23 cellular contexts compared by ENCODE assay signal in genomic region chr12:94228488-94228907, GRCh38.
DNase-seq lines count a peak whose midpoint lies in the region; ATAC-seq, FAIRE-seq and TF ChIP-seq lines count a peak whose summit lies in the region.
"Had no signal": no experiment of that assay in that cellular context is flagged by ENCODE, and none has a peak within 500 bp of the region (broad histone marks: within the 10 kb centered on the region; RNA-seq: fewer than 3 reads in every experiment).

No MANE protein-coding gene starts in this region.

- intact Hi-C loops in gastrocnemius medialis (cut with DNase I; ENCODE audit: low total_unique reads): no loop called here

- no peaks in the 10 kb centered on the region for H3K27me3 ChIP-seq in gastrocnemius medialis
- H3K27me3 ChIP-seq: vagina had no signal

- in situ Hi-C loops in gastrocnemius medialis (cut with MboI; ENCODE audit: low sequenced_read_pairs in 4 of 4): loop anchor here in 1 of 4 donors (25.0 kb wide), 1 partner anchor 109 kb away; no protein-coding TSS in a partner anchor

- H3K4me1 ChIP-seq in gastrocnemius medialis: no peaks in the 10 kb centered on the region
- H3K4me1 ChIP-seq: vagina had no signal

- no peaks in the 10 kb centered on the region for H3K36me3 ChIP-seq in gastrocnemius medialis
- H3K36me3 ChIP-seq: vagina had no signal

- peak; percentile 74 for ATAC-seq in GM19395 (IDR thresholded peaks at IDR 0.05; ENCODE audit: unreplicated experiment)
- ATAC-seq in HG02763 (IDR thresholded peaks at IDR 0.05; ENCODE audit: unreplicated experiment): peak; percentile 56
- ATAC-seq in HG03378 (IDR thresholded peaks at IDR 0.05; ENCODE audit: unreplicated experiment): peak; percentile 52
- ATAC-seq in gastrocnemius medialis: no peak
- no peak for ATAC-seq in GM21576 (IDR thresholded peaks at IDR 0.05; ENCODE audit: unreplicated experiment)
- ATAC-seq: activated CD4-positive, CD25-positive, alpha-beta regulatory T cell treated with anti-CD3 and anti-CD28 coated beads, Interleukin-2, amount 50 U/mL, for 24 hours; Right ventricle myocardium inferior had no signal

- DNase-seq in GM18507 (ENCODE audit: extremely low spot score, insufficient read length, low read depth) (no peak), islet precursor cell (no peak), gastrocnemius medialis (no peak)
- DNase-seq in activated CD4-positive, alpha-beta T cell treated with anti-CD3 and anti-CD28 coated beads, Interleukin-2, amount 50 U/mL, for 4 hours: no peak
- DNase-seq: ACHN; activated naive CD4-positive, alpha-beta T cell treated with anti-CD3 and anti-CD28 coated beads for 36 hours; activated T-cell treated with anti-CD3 and anti-CD28 coated beads, Interleukin-2, amount 50 U/mL, for 48 hours; anterior cingulate cortex; DND-41; kidney glomerular epithelial cell; NCI-H1048; NCI-H1930; NCI-H2227 treated with DMSO at 0.1 percent for 48 hours; OCI-M1 had no signal

- no peak overlapping the region for H3K27ac ChIP-seq in gastrocnemius medialis
- H3K27ac ChIP-seq: BLaER1 treated with 17β-estradiol and CSF1 and Interleukin-3, amounts not matched to agents 10 nM and 100 nM; vagina had no signal

- FAIRE-seq in GM18507 (lab: Jason Lieb, UNC): peak; percentile 83
- FAIRE-seq: H1 had no signal

- no peak for TF ChIP-seq POLR2A in gastrocnemius medialis (IDR thresholded peaks at IDR 0.05)

- no peaks in the 10 kb centered on the region for H3K9me3 ChIP-seq in gastrocnemius medialis
- H3K9me3 ChIP-seq: BLaER1 treated with 17β-estradiol and CSF1 and Interleukin-3, amounts not matched to agents 10 nM and 100 nM; vagina had no signal

- no peak overlapping the region for H3K4me3 ChIP-seq in gastrocnemius medialis
- H3K4me3 ChIP-seq: BLaER1 treated with 17β-estradiol and CSF1 and Interleukin-3, amounts not matched to agents 10 nM and 100 nM; vagina had no signal

- TF ChIP-seq CTCF in gastrocnemius medialis (IDR thresholded peaks at IDR 0.05 in 4 of 5, conservative IDR thresholded peaks at IDR 0.05 in 1 of 5): no peak

Comparison
In these comparisons a context has a peak if more than half of its experiments do, and no peak if none do; other contexts are left out.
1. ATAC-seq: peak in GM19395 (single experiment), HG02763 (single experiment) and HG03378 (single experiment); none in gastrocnemius medialis (0 of 2) and GM21576 (single experiment).